Comparison of ENCODE assay signal across 11 cellular contexts in the genomic region with DNA sequence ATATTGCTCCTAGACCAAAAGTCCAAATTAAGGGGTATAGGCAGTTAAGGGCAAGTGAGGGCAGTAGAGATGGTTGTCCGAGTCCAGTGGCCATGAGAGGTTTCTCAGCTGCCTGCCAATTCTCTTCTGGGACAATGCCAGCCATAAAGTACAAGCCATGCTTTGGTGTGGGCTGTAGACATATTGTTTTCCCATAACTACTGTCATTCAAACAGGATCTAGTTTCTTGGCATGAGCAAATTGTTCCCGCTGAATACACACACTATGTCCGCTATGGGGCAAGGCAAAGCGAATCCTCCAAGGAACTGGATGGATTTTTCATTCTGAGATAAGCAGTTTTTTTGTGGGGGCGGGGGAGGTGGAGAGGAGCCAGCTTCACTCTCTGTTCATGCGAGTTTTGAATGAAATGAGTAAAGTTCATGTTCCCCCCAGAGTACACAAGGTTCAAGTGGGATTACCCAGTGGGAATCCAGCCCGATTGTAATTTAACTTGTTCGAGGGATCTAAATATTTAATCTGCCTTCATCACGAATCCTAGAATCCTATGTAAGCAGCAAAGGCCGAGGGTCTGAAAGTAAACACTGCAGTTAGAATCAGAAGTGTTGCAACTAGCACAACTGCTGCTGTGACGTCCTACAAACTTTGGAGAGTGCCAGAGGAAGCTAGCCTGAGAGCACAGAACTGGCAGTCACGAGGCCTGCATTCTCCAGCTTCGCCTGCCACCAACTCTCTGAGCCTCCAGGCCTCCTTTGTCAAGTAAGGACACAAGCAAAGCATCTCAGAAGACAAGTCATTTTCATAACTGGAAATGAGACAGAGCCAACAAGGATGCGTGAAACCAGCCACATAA.
A peak's percentile ranks its signal among the peaks of the same experiment; 100 is the strongest.
DNase-seq lines count a peak whose midpoint lies in the region; ATAC-seq and TF ChIP-seq lines count a peak whose summit lies in the region.
"Had no signal": no experiment of that assay in that cellular context is flagged by ENCODE, and none has a peak within 500 bp of the region (broad histone marks: within the 10 kb centered on the region; RNA-seq: fewer than 3 reads in every experiment).

No MANE protein-coding gene starts in this region.

- H3K9me3 ChIP-seq in ovary: no peaks in the 10 kb centered on the region
- H3K9me3 ChIP-seq: neutrophil had no signal

- H3K79me2 ChIP-seq in mesendoderm (ENCODE audit: control insufficient read depth, insufficient read depth, low read length): no peaks in the 10 kb centered on the region

- no peak overlapping the region for H3K9ac ChIP-seq in mesendoderm (ENCODE audit: low read length)

- H3K4me2 ChIP-seq in mesendoderm (ENCODE audit: low read length): no peak overlapping the region

- no peak overlapping the region for H2BK15ac ChIP-seq in mesendoderm (replicated peaks; ENCODE audit: low read depth)

- peak overlapping the region; percentile 15 to 86 for H3K27ac ChIP-seq in ovary
- H3K27ac ChIP-seq in mesendoderm (ENCODE audit: low read depth, low read length): no peak overlapping the region
- H3K27ac ChIP-seq: neutrophil had no signal

- no peaks in the 10 kb centered on the region for H3K79me1 ChIP-seq in mesendoderm (ENCODE audit: low read length)

- peak in 1 of 3 donors; percentile 31 for TF ChIP-seq CTCF in ovary (IDR thresholded peaks at IDR 0.05)

- no peak for TF ChIP-seq POLR2A in ovary (IDR thresholded peaks at IDR 0.05)

- no peaks in the 10 kb centered on the region for H3K27me3 Mint-ChIP-seq in activated naive CD8-positive, alpha-beta T cell treated with anti-CD3 and anti-CD28 coated beads, Interleukin-2, amount 50 U/mL, for 24 hours
- H3K27me3 Mint-ChIP-seq: activated naive CD4-positive, alpha-beta T cell treated with anti-CD3 and anti-CD28 coated beads, Interleukin-2, amount 50 U/mL, for 24 hours had no signal

- H3K23ac ChIP-seq in mesendoderm (ENCODE audit: low read length): no peak overlapping the region

- no peaks in the 10 kb centered on the region for H3K9me3 Mint-ChIP-seq in activated naive CD8-positive, alpha-beta T cell treated with anti-CD3 and anti-CD28 coated beads, Interleukin-2, amount 50 U/mL, for 24 hours
- H3K9me3 Mint-ChIP-seq: activated naive CD4-positive, alpha-beta T cell treated with anti-CD3 and anti-CD28 coated beads, Interleukin-2, amount 50 U/mL, for 24 hours had no signal

- H3K4me1 ChIP-seq in ovary (ENCODE audit: insufficient read depth) (peaks cover 13% of the 10 kb centered on the region), mesendoderm (ENCODE audit: control insufficient read depth, low read depth, low read length) (peaks cover 4% of the 10 kb centered on the region)

- 13 to 15% (median 14%) methylated on average over 14 of the region's 14 CpGs for WGBS in ovary, 3 donors
- WGBS in mesendoderm (ENCODE audit: extremely low coverage, insufficient coverage, low lambda C conversion rate): no CpG with 5 or more reads among the region's 14 CpGs

- DNase-seq in AG20443 (ENCODE audit: low spot score): peak; percentile 82
- peak; percentile 18 for DNase-seq in NOMO-1 treated with dmso at 0.1 percent for 144 hours (lab: John Stamatoyannopoulos, UW; ENCODE audit: unreplicated experiment)
- peak in 40 of 42 donors; percentile 9 to 84 (median 60) for DNase-seq in head of caudate nucleus
- peak; percentile 77 to 88 (median 84) for DNase-seq in ovary
- DNase-seq in islet precursor cell: no peak
- DNase-seq in activated naive CD8-positive, alpha-beta T cell treated with anti-CD3 and anti-CD28 coated beads, Interleukin-2, amount 50 U/mL, for 24 hours: no peak
- DNase-seq in mesendoderm: no peak
- DNase-seq in kidney tubule cell (ENCODE audit: low spot score): no peak
- DNase-seq: PC-3 had no signal

- H2BK120ac ChIP-seq in mesendoderm (ENCODE audit: low read depth, low read length): no peak overlapping the region

- peak; percentile 31 for TF ChIP-seq EP300 in ovary (IDR thresholded peaks at IDR 0.05)

- H3K4me3 Mint-ChIP-seq in activated naive CD8-positive, alpha-beta T cell treated with anti-CD3 and anti-CD28 coated beads, Interleukin-2, amount 50 U/mL, for 24 hours: no peak overlapping the region
- H3K4me3 Mint-ChIP-seq: activated naive CD4-positive, alpha-beta T cell treated with anti-CD3 and anti-CD28 coated beads, Interleukin-2, amount 50 U/mL, for 24 hours had no signal

- H3K36me3 Mint-ChIP-seq in activated naive CD8-positive, alpha-beta T cell treated with anti-CD3 and anti-CD28 coated beads, Interleukin-2, amount 50 U/mL, for 24 hours (ENCODE audit: low read depth): peaks cover 3% of the 10 kb centered on the region

- no peak overlapping the region for H3K18ac ChIP-seq in mesendoderm (ENCODE audit: low read length)

- ATAC-seq in activated naive CD8-positive, alpha-beta T cell treated with anti-CD3 and anti-CD28 coated beads, Interleukin-2, amount 50 U/mL, for 24 hours: no peak
- ATAC-seq: PC-3 had no signal

- no peak overlapping the region for H3K4ac ChIP-seq in mesendoderm (ENCODE audit: low read depth, low read length)

- no peak overlapping the region for H2AK5ac ChIP-seq in mesendoderm (ENCODE audit: low read length)

- no peaks in the 10 kb centered on the region for H3K36me3 ChIP-seq in ovary
- no peaks in the 10 kb centered on the region for H3K36me3 ChIP-seq in mesendoderm (ENCODE audit: control insufficient read depth, insufficient read depth, low read length)
- H3K36me3 ChIP-seq: neutrophil had no signal

- H3K4me1 Mint-ChIP-seq in activated naive CD8-positive, alpha-beta T cell treated with anti-CD3 and anti-CD28 coated beads, Interleukin-2, amount 50 U/mL, for 24 hours: no peaks in the 10 kb centered on the region
- H3K4me1 Mint-ChIP-seq: activated naive CD4-positive, alpha-beta T cell treated with anti-CD3 and anti-CD28 coated beads, Interleukin-2, amount 50 U/mL, for 24 hours had no signal

- no peak overlapping the region for H2BK5ac ChIP-seq in mesendoderm (ENCODE audit: low read length)

- no peaks in the 10 kb centered on the region for H3K27me3 ChIP-seq in ovary
- no peaks in the 10 kb centered on the region for H3K27me3 ChIP-seq in mesendoderm (ENCODE audit: insufficient read depth, low read length, poor library complexity)
- H3K27me3 ChIP-seq: neutrophil had no signal

- H4K8ac ChIP-seq in mesendoderm (ENCODE audit: low read depth, low read length): no peak overlapping the region

- H3K27ac Mint-ChIP-seq in activated naive CD8-positive, alpha-beta T cell treated with anti-CD3 and anti-CD28 coated beads, Interleukin-2, amount 50 U/mL, for 24 hours: no peak overlapping the region
- H3K27ac Mint-ChIP-seq: activated naive CD4-positive, alpha-beta T cell treated with anti-CD3 and anti-CD28 coated beads, Interleukin-2, amount 50 U/mL, for 24 hours had no signal

- intact Hi-C loops in head of caudate nucleus (cut with DNase I) (loop anchor here (10.0 kb wide), 1 partner anchor 139 kb away; a partner anchor contains a TSS), ovary (cut with DNase I) (no loop called here)

- H4K5ac ChIP-seq in mesendoderm (ENCODE audit: low read length): no peak overlapping the region

- H3K4me3 ChIP-seq in ovary: no peak overlapping the region
- no peak overlapping the region for H3K4me3 ChIP-seq in mesendoderm (ENCODE audit: low read length)

- no peak overlapping the region for H3K56ac ChIP-seq in mesendoderm (ENCODE audit: low read length)

Comparison
In these comparisons a context has a peak if more than half of its experiments do, and no peak if none do; other contexts are left out.
1. DNase-seq: peak in AG20443 (single experiment), NOMO-1 treated with dmso at 0.1 percent for 144 hours (single experiment), head of caudate nucleus (40 of 42) and ovary (5 of 5); none in islet precursor cell (single experiment), activated naive CD8-positive, alpha-beta T cell treated with anti-CD3 and anti-CD28 coated beads, Interleukin-2, amount 50 U/mL, for 24 hours (single experiment), mesendoderm (single experiment) and kidney tubule cell (single experiment).